Comparison of ENCODE assay signal across 8 cellular contexts in genomic region chr17:78112508-78113471, GRCh38. TPM values are rescaled to one million over a fixed set of nuclear protein-coding genes. Genes with fewer than 3 reads are reported as not detected.
A peak's percentile ranks its signal among the peaks of the same experiment; 100 is the strongest.
DNase-seq lines count a peak whose midpoint lies in the region; ATAC-seq and TF ChIP-seq lines count a peak whose summit lies in the region.

No MANE protein-coding gene starts in this region.

- 11% methylated on average over 16 of the region's 33 CpGs for WGBS in right lobe of liver (ENCODE audit: insufficient coverage, low coverage, low lambda C conversion rate, missing lambda C conversion rate)

- no peak overlapping the region for H3K4me3 ChIP-seq in choroid plexus epithelial cell (ENCODE audit: low read depth, low read length)
- no peak overlapping the region for H3K4me3 ChIP-seq in right lobe of liver

- no peaks in the 10 kb centered on the region for H3K9me3 ChIP-seq in right lobe of liver

- H3K27ac ChIP-seq in right lobe of liver: no peak overlapping the region

- intact Hi-C loops in right lobe of liver (cut with DNase I): loop anchor here (5.0 to 10.0 kb wide), 3 partner anchors 55 to 132 kb away; partner anchors contain the start of gene SYNGR2 (in 1 of the 2)

- ATAC-seq in right lobe of liver (peak; percentile 86 to 90 (median 88)), HG02973 (IDR thresholded peaks at IDR 0.05; ENCODE audit: unreplicated experiment) (no peak)

- H3K27me3 ChIP-seq in right lobe of liver: no peaks in the 10 kb centered on the region

- TF ChIP-seq CTCF in choroid plexus epithelial cell (conservative IDR thresholded peaks at IDR 0.05; ENCODE audit: low read depth, low read length): peak; percentile 93
- peak; percentile 98 to 100 (median 99) for TF ChIP-seq CTCF in right lobe of liver (IDR thresholded peaks at IDR 0.05)

- TF ChIP-seq POLR2A in right lobe of liver (IDR thresholded peaks at IDR 0.05): no peak

- H3K4me1 ChIP-seq in right lobe of liver: no peaks in the 10 kb centered on the region

- DNase-seq in C1 segment of cervical spinal cord (lab: John Stamatoyannopoulos, UW): peak in 13 of 14 donors; percentile 25 to 88 (median 53)
- DNase-seq in GM19238 (ENCODE audit: insufficient read length, low spot score): peak; percentile 92
- peak; percentile 58 for DNase-seq in NCI-H2196 treated with DMSO at 0.1 percent for 48 hours (lab: John Stamatoyannopoulos, UW; ENCODE audit: unreplicated experiment)
- DNase-seq in activated CD4-positive, alpha-beta T cell treated with anti-CD3 and anti-CD28 coated beads for 4 hours: peak; percentile 70 to 83
- DNase-seq in choroid plexus epithelial cell (ENCODE audit: low read depth): peak; percentile 54
- peak; percentile 79 to 82 (median 80) for DNase-seq in right lobe of liver
- DNase-seq in stimulated activated CD8-positive, alpha-beta memory T cell treated with anti-CD3 and anti-CD28 coated beads, Interleukin-15, amount 100 ng/mL, for 1 hour (ENCODE audit: low read depth): peak; percentile 58

- H3K36me3 ChIP-seq in right lobe of liver: peaks cover 0 to 3% (median 0%) of the 10 kb centered on the region in 4 donors

RNA-seq across cellular contexts. Expression of gene TMC6, which starts 15.8 kb away (rescaled TPM):
- total RNA-seq in right lobe of liver: 10 to 100 TPM; 10.9 to 24.7 (median 15.7) TPM

RNA-seq across cellular contexts. Expression of gene TMC8, which starts 17.8 kb away (rescaled TPM):
- 1 to 10 TPM; 2.4 to 7.2 (median 4.8) TPM for total RNA-seq in right lobe of liver

RNA-seq across cellular contexts. Expression of gene C17orf99, which starts 33.4 kb away (rescaled TPM):
- not detected for total RNA-seq in right lobe of liver

RNA-seq across cellular contexts. Expression of gene SYNGR2, which starts 55.6 kb away (rescaled TPM):
- 10 to 100 TPM; 43.3 to 55.8 (median 50.4) TPM for total RNA-seq in right lobe of liver
